ENCODE assay signal across 20 cellular contexts in the genomic region with DNA sequence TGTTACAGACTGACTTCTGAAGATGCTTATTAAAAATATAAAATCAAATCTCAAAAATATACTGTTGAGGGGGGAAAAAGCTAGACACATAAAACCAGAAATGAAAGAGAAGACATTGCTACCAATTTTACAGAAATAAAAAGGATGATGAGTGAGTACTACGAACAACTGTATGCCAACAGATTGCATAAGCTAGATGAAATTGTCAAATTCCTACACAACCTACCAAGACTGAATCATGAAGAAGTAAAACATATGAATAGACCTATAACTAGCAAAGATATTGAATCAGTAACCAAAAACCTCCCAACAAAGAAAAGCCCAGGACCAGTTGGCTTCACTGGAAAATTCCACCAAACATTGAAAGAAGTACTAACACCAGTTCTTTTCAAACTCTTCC. TPM values are rescaled to one million over a fixed set of nuclear protein-coding genes. Genes with fewer than 3 reads are reported as not detected.
"Had no signal": no experiment of that assay in that cellular context is flagged by ENCODE, and none has a peak within 500 bp of the region (broad histone marks: within the 10 kb centered on the region; RNA-seq: fewer than 3 reads in every experiment).

No MANE protein-coding gene starts in this region.

- H3K27ac ChIP-seq: colonic mucosa, tibial nerve had no signal

- H3K36me3 ChIP-seq: colonic mucosa had no signal

- H3K27me3 ChIP-seq: colonic mucosa, tibial nerve had no signal

- H3K9me3 ChIP-seq: colonic mucosa, tibial nerve had no signal

- H3K4me3 ChIP-seq: colonic mucosa, lung, skin epidermis, tibial nerve had no signal

- ATAC-seq: activated CD4-positive, alpha-beta T cell treated with anti-CD3 and anti-CD28 coated beads for 36 hours; stimulated activated naive CD8-positive, alpha-beta T cell treated with anti-CD3 and anti-CD28 coated beads, Interleukin-15, Interleukin-2, amounts not matched to agents 100 U/mL and 50 U/mL, for 24 hours; WTC11 had no signal

- DNase-seq: activated CD4-positive, alpha-beta T cell treated with anti-CD3 and anti-CD28 coated beads for 36 hours; activated CD4-positive, alpha-beta T cell treated with anti-CD3 and anti-CD28 coated beads, Interleukin-2, amount 50 U/mL, for 48 hours; central memory CD4-positive, alpha-beta T cell; colonic mucosa; endodermal cell; foreskin melanocyte; glutamatergic neuron; hippocampal formation; islet precursor cell; nephron progenitor cell; nucleus accumbens; retina; stimulated activated naive CD8-positive, alpha-beta T cell treated with anti-CD3 and anti-CD28 coated beads, Interleukin-15, Interleukin-2, amounts not matched to agents 100 U/mL and 50 U/mL, for 24 hours; SW 1271; T-helper 2 cell had no signal

- H3K4me1 ChIP-seq: colonic mucosa had no signal

RNA-seq across cellular contexts. Expression of gene CAPNS2, which starts 3.5 kb away (rescaled TPM):
- total RNA-seq: activated CD4-positive, alpha-beta T cell treated with anti-CD3 and anti-CD28 coated beads for 36 hours; myocyte had no signal
